In genomic region chr11:84563356-84563755, GRCh38 we compare ENCODE assay signal across 21 cellular contexts.
DNase-seq lines count a peak whose midpoint lies in the region; ATAC-seq, FAIRE-seq and TF ChIP-seq lines count a peak whose summit lies in the region.
"Had no signal": no experiment of that assay in that cellular context is flagged by ENCODE, and none has a peak within 500 bp of the region (broad histone marks: within the 10 kb centered on the region; RNA-seq: fewer than 3 reads in every experiment).

No MANE protein-coding gene starts in this region.

- H3K36me3 Mint-ChIP-seq in naive thymus-derived CD4-positive, alpha-beta T cell = no peaks in the 10 kb centered on the region
- H3K36me3 Mint-ChIP-seq: CD8-positive, alpha-beta memory T cell had no signal

- no peak overlapping the region for H3K4ac ChIP-seq in mesendoderm (ENCODE audit: low read depth, low read length)

- no peak overlapping the region for H3K23ac ChIP-seq in mesendoderm (ENCODE audit: low read length)

- no peak overlapping the region for H2BK5ac ChIP-seq in mesendoderm (ENCODE audit: low read length)

- H3K27ac ChIP-seq in A549 = peak overlapping the region; percentile 84 to 89
- no peak overlapping the region for H3K27ac ChIP-seq in mesendoderm (ENCODE audit: low read depth, low read length)
- H3K27ac ChIP-seq in naive thymus-derived CD4-positive, alpha-beta T cell (ENCODE audit: low read depth, low read length) = no peak overlapping the region
- H3K27ac ChIP-seq: BLaER1, HL-60 had no signal

- H3K27me3 ChIP-seq in mesendoderm (ENCODE audit: insufficient read depth, low read length, poor library complexity) = no peaks in the 10 kb centered on the region
- H3K27me3 ChIP-seq in naive thymus-derived CD4-positive, alpha-beta T cell (ENCODE audit: control insufficient read depth in 2 of 2, insufficient read depth in 2 of 2, low read length in 2 of 2) = no peaks in the 10 kb centered on the region
- H3K27me3 ChIP-seq: BLaER1 had no signal

- no peak for TF ChIP-seq EP300 in A549 (IDR thresholded peaks at IDR 0.05)

- POLR2A ChIA-PET in A549 (lab: Yijun Ruan, JAX) = no interaction called here
- POLR2A ChIA-PET in naive thymus-derived CD4-positive, alpha-beta T cell (lab: Charles Lee) = no interaction called here

- FAIRE-seq in A549 (lab: Jason Lieb, UNC) = no peak
- FAIRE-seq: GM12892, GM19239, K562 had no signal

- in situ Hi-C loops in G401 (cut with HindIII; ENCODE audit: low sequenced_read_pairs) = no loop called here

- H3K27me3 Mint-ChIP-seq in naive thymus-derived CD4-positive, alpha-beta T cell = no peaks in the 10 kb centered on the region
- H3K27me3 Mint-ChIP-seq: CD8-positive, alpha-beta memory T cell had no signal

- H3K9me3 Mint-ChIP-seq in naive thymus-derived CD4-positive, alpha-beta T cell = peaks cover 0 to 13% (median 0%) of the 10 kb centered on the region in 11 donors
- H3K9me3 Mint-ChIP-seq: HFFc6 had no signal

- no peak overlapping the region for H3K4me3 ChIP-seq in A549
- H3K4me3 ChIP-seq in mesendoderm (ENCODE audit: low read length) = no peak overlapping the region
- H3K4me3 ChIP-seq in naive thymus-derived CD4-positive, alpha-beta T cell (ENCODE audit: low read length) = no peak overlapping the region
- H3K4me3 ChIP-seq: BLaER1, K562 had no signal

- no peak for TF ChIP-seq POLR2A in A549 (IDR thresholded peaks at IDR 0.05; ENCODE audit: low read length)

- H4K8ac ChIP-seq in mesendoderm (ENCODE audit: low read depth, low read length) = no peak overlapping the region

- no peaks in the 10 kb centered on the region for H3K4me1 Mint-ChIP-seq in naive thymus-derived CD4-positive, alpha-beta T cell
- H3K4me1 Mint-ChIP-seq: CD8-positive, alpha-beta memory T cell had no signal

- no peaks in the 10 kb centered on the region for H3K79me1 ChIP-seq in mesendoderm (ENCODE audit: low read length)

- no peak overlapping the region for H2BK15ac ChIP-seq in mesendoderm (replicated peaks; ENCODE audit: low read depth)

- TF ChIP-seq RAD21 in A549 (conservative IDR thresholded peaks at IDR 0.05 in 1 of 2, IDR thresholded peaks at IDR 0.05 in 1 of 2) = no peak

- H3K56ac ChIP-seq in mesendoderm (ENCODE audit: low read length) = peak overlapping the region; percentile 27

- peaks cover 38% of the 10 kb centered on the region for H3K4me1 ChIP-seq in A549
- H3K4me1 ChIP-seq in mesendoderm (ENCODE audit: control insufficient read depth, low read depth, low read length) = no peaks in the 10 kb centered on the region
- H3K4me1 ChIP-seq in naive thymus-derived CD4-positive, alpha-beta T cell (ENCODE audit: control insufficient read depth in 2 of 2, insufficient read depth in 2 of 2, low read length in 2 of 2) = no peaks in the 10 kb centered on the region

- H3K79me2 ChIP-seq in mesendoderm (ENCODE audit: control insufficient read depth, insufficient read depth, low read length) = no peaks in the 10 kb centered on the region

- no peak for DNase-seq in A549 (ENCODE audit: low read depth in 1 of 2, low spot score in 1 of 2)
- DNase-seq in G401 (ENCODE audit: low spot score) = peak; percentile 74
- DNase-seq in cerebellar cortex (ENCODE audit: low spot score) = peak; percentile 70
- DNase-seq in mesendoderm = no peak
- no peak for DNase-seq in Right ventricle myocardium superior
- DNase-seq in naive thymus-derived CD4-positive, alpha-beta T cell = no peak
- DNase-seq: AML-193; Calu3; CD8-positive, alpha-beta memory T cell; DMS 273 treated with DMSO at 0.1 percent for 48 hours; DMS79 treated with DMSO at 0.1 percent for 48 hours; EL; GDM1; HCEC 1CT; HFFc6 had no signal

- 58% methylated on average over 2 of the region's 2 CpGs for WGBS in A549 (ENCODE audit: missing lambda C conversion rate)
- WGBS in mesendoderm (ENCODE audit: extremely low coverage, insufficient coverage, low lambda C conversion rate) = no CpG with 5 or more reads among the region's 2 CpGs

- no peak overlapping the region for H3K27ac Mint-ChIP-seq in naive thymus-derived CD4-positive, alpha-beta T cell
- H3K27ac Mint-ChIP-seq: CD8-positive, alpha-beta memory T cell; HFFc6 had no signal

- H3K9ac ChIP-seq in mesendoderm (ENCODE audit: low read length) = no peak overlapping the region
- H3K9ac ChIP-seq: BLaER1 had no signal

- no peak overlapping the region for H3K4me3 Mint-ChIP-seq in naive thymus-derived CD4-positive, alpha-beta T cell
- H3K4me3 Mint-ChIP-seq: CD8-positive, alpha-beta memory T cell; HFFc6 had no signal

- peak overlapping the region; percentile 76 for H3K4me2 ChIP-seq in A549
- H3K4me2 ChIP-seq in mesendoderm (ENCODE audit: low read length) = no peak overlapping the region
- H3K4me2 ChIP-seq: BLaER1 had no signal

- ATAC-seq in A549 (no peak), HG03442 (IDR thresholded peaks at IDR 0.05; ENCODE audit: unreplicated experiment) (no peak), Right ventricle myocardium superior (ENCODE audit: poor library complexity) (no peak)
- ATAC-seq in naive thymus-derived CD4-positive, alpha-beta T cell = no peak
- ATAC-seq: K562 had no signal

- intact Hi-C loops in Right ventricle myocardium superior (cut with DNase I) = no loop called here
- intact Hi-C loops in naive thymus-derived CD4-positive, alpha-beta T cell (cut with micrococcal nuclease) = loop anchor here in 1 of 2 donors (10.0 kb wide), 2 partner anchors 161 to 1879 kb away; no protein-coding TSS in a partner anchor

- CTCF ChIA-PET in A549 (lab: Yijun Ruan, JAX) = interaction anchor here (0.6 to 3.6 kb wide), 4 partner anchors 8 to 727 kb away, joined by 3 to 19 read pairs (median 12); no protein-coding TSS in a partner anchor
- CTCF ChIA-PET in naive thymus-derived CD4-positive, alpha-beta T cell (lab: Charles Lee) = interaction anchor here (0.7 kb wide), 1 partner anchor 1881 kb away, joined by 3 read pairs; no protein-coding TSS in a partner anchor

- H2BK120ac ChIP-seq in mesendoderm (ENCODE audit: low read depth, low read length) = no peak overlapping the region

- H3K18ac ChIP-seq in mesendoderm (ENCODE audit: low read length) = no peak overlapping the region

- H3K36me3 ChIP-seq in mesendoderm (ENCODE audit: control insufficient read depth, insufficient read depth, low read length) = no peaks in the 10 kb centered on the region
- no peaks in the 10 kb centered on the region for H3K36me3 ChIP-seq in naive thymus-derived CD4-positive, alpha-beta T cell (ENCODE audit: control insufficient read depth in 2 of 3, insufficient read depth in 3 of 3, low read length in 3 of 3)
- H3K36me3 ChIP-seq: BLaER1 had no signal

- no peak for TF ChIP-seq CTCF in A549 (IDR thresholded peaks at IDR 0.05)

- no peaks in the 10 kb centered on the region for H3K9me3 ChIP-seq in A549
- no peaks in the 10 kb centered on the region for H3K9me3 ChIP-seq in naive thymus-derived CD4-positive, alpha-beta T cell (ENCODE audit: control insufficient read depth in 2 of 3, low read length in 3 of 3)
- H3K9me3 ChIP-seq: BLaER1 had no signal

- peak overlapping the region; percentile 9 for H2AK5ac ChIP-seq in mesendoderm (ENCODE audit: low read length)

- H4K5ac ChIP-seq in mesendoderm (ENCODE audit: low read length) = no peak overlapping the region

TF ChIP-seq in A549, 52 proteins besides CTCF, POLR2A, EP300 and RAD21:
- TF ChIP-seq KDM5A (IDR thresholded peaks at IDR 0.05) (no peak), CBX8 (IDR thresholded peaks at IDR 0.05) (no peak), ZNF302 (CRISPR knock-in tag; IDR thresholded peaks at IDR 0.05) (no peak), HOXB13 (CRISPR knock-in tag; IDR thresholded peaks at IDR 0.05; ENCODE audit: low read depth) (no peak), ZSCAN20 (CRISPR knock-in tag; IDR thresholded peaks at IDR 0.05) (no peak), SMC3 (IDR thresholded peaks at IDR 0.05) (no peak), MAX (IDR thresholded peaks at IDR 0.05) (no peak), BHLHE40 (IDR thresholded peaks at IDR 0.05; ENCODE audit: low read depth, low read length) (no peak), RFX5 (IDR thresholded peaks at IDR 0.05) (no peak), JUNB (IDR thresholded peaks at IDR 0.05) (no peak), JUN (IDR thresholded peaks at IDR 0.05) (no peak)

Comparison
In these comparisons a context has a peak if more than half of its experiments do, and no peak if none do; other contexts are left out.
1. DNase-seq: peak in G401 (single experiment) and cerebellar cortex (single experiment); none in A549 (0 of 2), mesendoderm (single experiment), Right ventricle myocardium superior (single experiment) and naive thymus-derived CD4-positive, alpha-beta T cell (0 of 9).
2. H3K27ac ChIP-seq: peak in A549 (2 of 2); none in mesendoderm (single experiment) and naive thymus-derived CD4-positive, alpha-beta T cell (single experiment).